28 cellular contexts compared by ENCODE assay signal in genomic region chr5:150987746-150988145, GRCh38. TPM values are rescaled to one million over a fixed set of nuclear protein-coding genes. Genes with fewer than 3 reads are reported as not detected.
"Had no signal": no experiment of that assay in that cellular context is flagged by ENCODE, and none has a peak within 500 bp of the region (broad histone marks: within the 10 kb centered on the region; RNA-seq: fewer than 3 reads in every experiment).

No MANE protein-coding gene starts in this region.

- H3K4me3 ChIP-seq: adrenal gland, esophagus muscularis mucosa, left ventricle myocardium inferior, neural progenitor cell, sigmoid colon, transverse colon had no signal

- DNase-seq: activated B cell treated with CpG ODN at 0.5 μM for 24 hours; activated CD4-positive, alpha-beta T cell treated with anti-CD3 and anti-CD28 coated beads for 36 hours; activated CD4-positive, alpha-beta T cell treated with anti-CD3 and anti-CD28 coated beads, Interleukin-2, amount 50 U/mL, for 4 hours; activated CD8-positive, alpha-beta memory T cell treated with anti-CD3 and anti-CD28 coated beads for 24 hours; activated CD8-positive, alpha-beta memory T cell treated with anti-CD3 and anti-CD28 coated beads, Interleukin-2, amount 50 U/mL, for 4 hours; activated naive CD4-positive, alpha-beta T cell; activated T-cell treated with anti-CD3 and anti-CD28 coated beads, Interleukin-2, amount 50 U/mL, for 24 hours; adrenal gland; effector memory CD8-positive, alpha-beta T cell; hippocampal formation; kidney glomerular epithelial cell; left ventricle myocardium inferior; mammary epithelial cell; naive thymus-derived CD8-positive, alpha-beta T cell; retina; sigmoid colon; stimulated activated CD4-positive, alpha-beta T cell treated with anti-CD3 and anti-CD28 coated beads, Interleukin-2, amount 100 ng/mL, for 48 hours; stimulated activated CD8-positive, alpha-beta memory T cell treated with anti-CD3 and anti-CD28 coated beads, Interleukin-4, amount 100 ng/mL, for 48 hours; stimulated activated naive B cell treated with anti-CD40 and anti-IgM and Interleukin-4, amounts not matched to agents 10 μg/mL and 1 μg/mL and 100 μg/mL, for 72 hours; transverse colon had no signal

- H3K36me3 ChIP-seq: adrenal gland, esophagus muscularis mucosa, left ventricle myocardium inferior, neural progenitor cell, sigmoid colon, transverse colon had no signal

- H3K27ac ChIP-seq: adrenal gland, esophagus muscularis mucosa, left ventricle myocardium inferior, neural progenitor cell, sigmoid colon, transverse colon had no signal

- H3K9me3 ChIP-seq: adrenal gland, transverse colon had no signal

- H3K4me1 ChIP-seq: adrenal gland, esophagus muscularis mucosa, left ventricle myocardium inferior, sigmoid colon, transverse colon had no signal

- FAIRE-seq: astrocyte, colon, endothelial cell of umbilical vein, frontal cortex, urothelium cell line had no signal

- H3K27me3 ChIP-seq: adrenal gland, esophagus muscularis mucosa, neural progenitor cell, sigmoid colon, transverse colon had no signal

RNA-seq across cellular contexts. Expression of gene GPX3, which starts 32.6 kb away (rescaled TPM):
- total RNA-seq: activated CD4-positive, alpha-beta T cell treated with anti-CD3 and anti-CD28 coated beads for 36 hours; activated T-helper 17 cell treated with anti-CD3 and anti-CD28 coated beads, Interleukin-2, amount 50 U/mL, for 72 hours; naive thymus-derived CD8-positive, alpha-beta T cell had no signal
